Comparison of ENCODE assay signal across 8 cellular contexts in genomic region chr1:23403735-23404486, GRCh38. TPM values are rescaled to one million over a fixed set of nuclear protein-coding genes. Genes with fewer than 3 reads are reported as not detected.
DNase-seq lines count a peak whose midpoint lies in the region; ATAC-seq and TF ChIP-seq lines count a peak whose summit lies in the region.

No MANE protein-coding gene starts in this region.

- H3K9me3 Mint-ChIP-seq in Calu3 (ENCODE audit: low read depth, unreplicated experiment) = no peaks in the 10 kb centered on the region

- H3K56ac ChIP-seq in IMR-90 (ENCODE audit: extremely low read depth, insufficient read depth, low read length) = peak overlapping the region; percentile 40

- POLR2A ChIA-PET in IMR-90 (lab: Charles Lee; ENCODE audit: unreplicated experiment) = interaction anchor here (1.0 kb wide), 2 partner anchors 9 to 36 kb away, joined by 4 to 19 read pairs; no protein-coding TSS in a partner anchor

- peak overlapping the region; percentile 54 for H2BK5ac ChIP-seq in IMR-90 (ENCODE audit: low read depth, low read length, poor library complexity, severe bottlenecking)

- peak overlapping the region; percentile 86 for H2BK120ac ChIP-seq in IMR-90 (ENCODE audit: low read depth, low read length)

- H3K27me3 ChIP-seq in IMR-90 (ENCODE audit: control insufficient read depth, insufficient read depth, low read length) (no peaks in the 10 kb centered on the region), OCI-LY3 (ENCODE audit: low read depth, low read length) (no peaks in the 10 kb centered on the region), mucosa of rectum (ENCODE audit: control insufficient read depth in 2 of 2, insufficient read depth in 2 of 2, low read length in 2 of 2) (no peaks in the 10 kb centered on the region)

- peak overlapping the region; percentile 37; the same call in 1 of the 2 replicates for H4K5ac ChIP-seq in IMR-90 (ENCODE audit: low read depth, low read length)

- peak overlapping the region; percentile 61 for H4K91ac ChIP-seq in IMR-90 (ENCODE audit: insufficient read depth, low read depth, low read length)

- in situ Hi-C loops in IMR-90 (cut with MboI; ENCODE audit: low sequenced_read_pairs) = no loop called here

- peak overlapping the region; percentile 74 for H2AK5ac ChIP-seq in IMR-90 (ENCODE audit: low read depth, low read length)

- H3K4me3 Mint-ChIP-seq in Calu3 (ENCODE audit: low read depth, unreplicated experiment) = peak overlapping the region; percentile 7

- peak overlapping the region; percentile 63 for H3K4me2 ChIP-seq in IMR-90 (ENCODE audit: low read depth, low read length)
- peak overlapping the region; percentile 54 for H3K4me2 ChIP-seq in OCI-LY3 (ENCODE audit: low read length)

- peak overlapping the region; percentile 80; the same call in 1 of the 2 replicates for H3K23ac ChIP-seq in IMR-90 (ENCODE audit: low read depth, low read length)

- H3K27me3 Mint-ChIP-seq in Calu3 (ENCODE audit: unreplicated experiment) = no peaks in the 10 kb centered on the region

- TF ChIP-seq CTCF in Calu3 (IDR thresholded peaks at IDR 0.05; ENCODE audit: unreplicated experiment) (peak; percentile 81), IMR-90 (conservative IDR thresholded peaks at IDR 0.05; ENCODE audit: low read depth, low read length) (peak; percentile 89), OCI-LY3 (IDR thresholded peaks at IDR 0.05; ENCODE audit: low read depth, low read length) (peak; percentile 77)

- H3K4ac ChIP-seq in IMR-90 (ENCODE audit: low read depth, low read length) = peak overlapping the region; percentile 80

- H3K9ac ChIP-seq in IMR-90 (ENCODE audit: low read depth, low read length) (no peak overlapping the region), OCI-LY3 (ENCODE audit: low read length) (no peak overlapping the region), mucosa of rectum (ENCODE audit: low read depth in 1 of 2, low read length in 2 of 2) (peak overlapping the region; percentile 42 to 45)

- ATAC-seq in IMR-90 (ENCODE audit: low read depth) (peak; percentile 89), HG03469 (IDR thresholded peaks at IDR 0.05; ENCODE audit: unreplicated experiment) (no peak)

- H3K4me3 ChIP-seq in IMR-90 (ENCODE audit: insufficient read depth, low read depth, low read length) = no peak overlapping the region
- H3K4me3 ChIP-seq in OCI-LY3 (ENCODE audit: low read length) = peak overlapping the region; percentile 44
- H3K4me3 ChIP-seq in mucosa of rectum (ENCODE audit: low read length in 2 of 2) = peak overlapping the region; percentile 18 to 49

- peak overlapping the region; percentile 23; the same call in 1 of the 3 replicates for H2BK15ac ChIP-seq in IMR-90 (ENCODE audit: low read depth, low read length)

- intact Hi-C loops in Calu3 (cut with micrococcal nuclease; ENCODE audit: unreplicated experiment) (loop anchor here (2.0 to 5.0 kb wide), 2 partner anchors 35 to 77 kb away; partner anchors contain the start of gene ZNF436), IMR-90 (cut with micrococcal nuclease) (loop anchor here (1.0 to 5.0 kb wide), 4 partner anchors 35 to 427 kb away; partner anchors contain the start of genes HNRNPR and ZNF436)

- dilution Hi-C loops in IMR-90 (cut with HindIII; ENCODE audit: low sequenced_read_pairs, unreplicated experiment) = no loop called here

- WGBS in IMR-90 (ENCODE audit: extremely low coverage in 2 of 2, insufficient read length in 1 of 2), 2 experiments = 2% methylated on average over 9 of the region's 19 CpGs; no CpG with 5 or more reads in 1 of the 2 experiments

- TF ChIP-seq RAD21 in IMR-90 (IDR thresholded peaks at IDR 0.05; ENCODE audit: low read length) = peak; percentile 93

- H3K36me3 ChIP-seq in IMR-90 (ENCODE audit: control insufficient read depth, insufficient read depth, low read length) (peaks cover 2% of the 10 kb centered on the region; the same call in 1 of the 2 replicates), OCI-LY3 (replicated peaks; ENCODE audit: low read depth, low read length) (no peaks in the 10 kb centered on the region), mucosa of rectum (ENCODE audit: control insufficient read depth in 2 of 2, insufficient read depth in 2 of 2, low read length in 2 of 2) (peaks cover 16 to 35% of the 10 kb centered on the region in 2 donors)

- peak overlapping the region; percentile 14; the same call in 1 of the 2 replicates for H3K18ac ChIP-seq in IMR-90 (ENCODE audit: low read depth, low read length)

- H3K79me1 ChIP-seq in IMR-90 (ENCODE audit: low read depth in 1 of 2, low read length in 2 of 2) = 0 out of 4 replicates have a peak, but pooled peaks cover 0 to 4% of the 10 kb centered on the region in 2 experiments

- peaks cover 20% of the 10 kb centered on the region for H3K9me1 ChIP-seq in IMR-90 (ENCODE audit: insufficient read depth, low read length)

- H3K27ac ChIP-seq in IMR-90 (ENCODE audit: insufficient read depth, low read length) (peak overlapping the region; percentile 23), OCI-LY3 (ENCODE audit: low read length) (no peak overlapping the region), mucosa of rectum (ENCODE audit: low read depth in 2 of 2, low read length in 2 of 2) (peak overlapping the region; percentile 67 to 84)

- TF ChIP-seq POLR2A in IMR-90 (IDR thresholded peaks at IDR 0.05; ENCODE audit: low read depth, low read length) (no peak), erythroblast (IDR thresholded peaks at IDR 0.05; ENCODE audit: low read length) (no peak)

- peak overlapping the region in 1 of 2 experiments; percentile 81; a peak in 3 of 4 replicates for H4K8ac ChIP-seq in IMR-90 (ENCODE audit: low read depth in 2 of 2, low read length in 2 of 2)

- H2AK9ac ChIP-seq in IMR-90 (replicated peaks; ENCODE audit: low read depth, low read length, poor library complexity) = peak overlapping the region; percentile 87

- peak overlapping the region; percentile 63 for H3K14ac ChIP-seq in IMR-90 (replicated peaks; ENCODE audit: low read depth, low read length)

- peak; percentile 90 for DNase-seq in Calu3
- DNase-seq in IMR-90 = peak; percentile 89
- peak; percentile 78 for DNase-seq in activated T-cell treated with anti-CD3 and anti-CD28 coated beads for 24 hours (ENCODE audit: low read depth)
- DNase-seq in erythroblast (lab: John Stamatoyannopoulos, UW) = peak; percentile 93 to 94
- peak; percentile 78 for DNase-seq in stimulated activated CD8-positive, alpha-beta memory T cell treated with anti-CD3 and anti-CD28 coated beads, Interleukin-4, amount 100 ng/mL, for 24 hours (ENCODE audit: low read depth)

- H3K27ac Mint-ChIP-seq in Calu3 (ENCODE audit: unreplicated experiment) = no peak overlapping the region

- no peaks in the 10 kb centered on the region for H3K79me2 ChIP-seq in OCI-LY3 (ENCODE audit: low read length)

- peak overlapping the region; percentile 89 for H2AFZ ChIP-seq in IMR-90 (replicated peaks; ENCODE audit: low read length, poor library complexity)
- peak overlapping the region; percentile 46; the same call in 1 of the 2 replicates for H2AFZ ChIP-seq in OCI-LY3 (ENCODE audit: low read depth, low read length)

- H4K20me1 ChIP-seq in IMR-90 (ENCODE audit: insufficient read depth, low read length) = peaks cover 3% of the 10 kb centered on the region; the same call in 1 of the 2 replicates
- H4K20me1 ChIP-seq in OCI-LY3 (ENCODE audit: insufficient read depth, low read length) = no peaks in the 10 kb centered on the region

- no peaks in the 10 kb centered on the region for H3K9me3 ChIP-seq in IMR-90 (ENCODE audit: control insufficient read depth, insufficient read depth, low read length)
- H3K9me3 ChIP-seq in OCI-LY3 (ENCODE audit: insufficient read depth, low read length) = no peaks in the 10 kb centered on the region
- H3K9me3 ChIP-seq in mucosa of rectum (ENCODE audit: control insufficient read depth in 2 of 2, low read length in 2 of 2) = no peaks in the 10 kb centered on the region

- peak overlapping the region; percentile 83 for H2BK20ac ChIP-seq in IMR-90 (ENCODE audit: low read depth, low read length)

- H3K4me1 Mint-ChIP-seq in Calu3 (ENCODE audit: low read depth, unreplicated experiment) = peaks cover 26% of the 10 kb centered on the region

- CTCF ChIA-PET in Calu3 (lab: Charles Lee) (interaction anchor here (0.6 to 2.3 kb wide), 18 partner anchors 9 to 233 kb away, joined by 3 to 27 read pairs (median 6); partner anchors contain the start of genes HNRNPR and ZNF436), IMR-90 (lab: Yijun Ruan, JAX) (interaction anchor here (0.6 to 2.3 kb wide), 14 partner anchors 9 to 426 kb away, joined by 3 to 16 read pairs (median 6); partner anchors contain the start of genes HNRNPR and ZNF436)

- H3K36me3 Mint-ChIP-seq in Calu3 (ENCODE audit: insufficient read depth, unreplicated experiment) = no peaks in the 10 kb centered on the region

- BruUV-seq in Calu3 (replicated peaks; lab: Mats Ljungman, UMichigan) (no TSS peak), IMR-90 (replicated peaks; lab: Mats Ljungman, UMichigan) (no TSS peak)

- H3K4me1 ChIP-seq in IMR-90 (ENCODE audit: control insufficient read depth, insufficient read depth, low read length) = peaks cover 21% of the 10 kb centered on the region
- H3K4me1 ChIP-seq in OCI-LY3 (ENCODE audit: low read length) = peaks cover 3% of the 10 kb centered on the region; the same call in 1 of the 2 replicates
- peaks cover 20 to 27% of the 10 kb centered on the region in 2 donors for H3K4me1 ChIP-seq in mucosa of rectum (ENCODE audit: control insufficient read depth in 2 of 2, insufficient read depth in 2 of 2, low read length in 2 of 2)

TF ChIP-seq in IMR-90, 13 proteins besides CTCF, POLR2A, EP300 and RAD21 (continues in another document):
- TF ChIP-seq CHD1 (IDR thresholded peaks at IDR 0.05; ENCODE audit: low read depth, low read length) (no peak), MXI1 (IDR thresholded peaks at IDR 0.05; ENCODE audit: borderline replicate concordance, low read depth, low read length) (no peak), MAFK (IDR thresholded peaks at IDR 0.05; ENCODE audit: low read depth, low read length) (no peak), BHLHE40 (IDR thresholded peaks at IDR 0.05; ENCODE audit: low read depth, low read length) (peak; percentile 56; the same call in 1 of the 2 replicates), RCOR1 (IDR thresholded peaks at IDR 0.05; ENCODE audit: insufficient replicate concordance, low read length) (no peak)

RNA-seq across cellular contexts. Expression of gene TCEA3, which starts 20.6 kb away (rescaled TPM):
- total RNA-seq in Calu3 (2022) (1.5 and 2.7 TPM in 2 replicates), IMR-90 (2012; rRNA removed) (3.0 and 3.3 TPM in 2 replicates)
- polyA plus RNA-seq in IMR-90 (2012; rRNA removed) = 5.4 and 6.3 TPM in 2 replicates
- 3.4 and 5.3 TPM in 2 replicates for polyA plus RNA-seq in IMR-90 (2012; cell fraction: cytosol; rRNA removed)
- polyA plus RNA-seq in IMR-90 (2012; cell fraction: nucleus; rRNA removed; ENCODE audit: low replicate concordance) = 6.6 and 11.2 TPM in 2 replicates

RNA-seq across cellular contexts. Expression of gene ZNF436, which starts 34.3 kb away (rescaled TPM):
- total RNA-seq in Calu3 (2022) = 5.8 and 6.1 TPM in 2 replicates
- total RNA-seq in IMR-90 (2012; rRNA removed) = 14.3 and 15.8 TPM in 2 replicates
- 3.7 and 5.3 TPM in 2 replicates for polyA plus RNA-seq in IMR-90 (2012; rRNA removed)
- 1.0 and 1.7 TPM in 2 replicates for polyA plus RNA-seq in IMR-90 (2012; cell fraction: cytosol; rRNA removed)
- 1.1 and 6.8 TPM in 2 replicates for polyA plus RNA-seq in IMR-90 (2012; cell fraction: nucleus; rRNA removed; ENCODE audit: low replicate concordance)

RNA-seq across cellular contexts. Expression of gene HNRNPR, which starts 59.8 kb away (rescaled TPM):
- total RNA-seq in Calu3 (2022) = 126 TPM in 2 replicates
- 99.7 and 152 TPM in 2 replicates for total RNA-seq in IMR-90 (2012; rRNA removed)
- 107 and 111 TPM in 2 replicates for polyA plus RNA-seq in IMR-90 (2012; rRNA removed)
- polyA plus RNA-seq in IMR-90 (2012; cell fraction: cytosol; rRNA removed) = 30.2 and 57.0 TPM in 2 replicates
- polyA plus RNA-seq in IMR-90 (2012; cell fraction: nucleus; rRNA removed; ENCODE audit: low replicate concordance) = 14.3 and 62.0 TPM in 2 replicates

Comparison
In these comparisons a context has a peak if more than half of its experiments do, and no peak if none do; other contexts are left out.
1. H3K9ac ChIP-seq: peak in mucosa of rectum (2 of 2); none in IMR-90 (single experiment) and OCI-LY3 (single experiment).
2. Peak in every context shown above with its lines, with median percentiles within 50 percentile points of each other: DNase-seq and CTCF ChIP-seq.